13 cellular contexts compared by ENCODE assay signal in the genomic region with DNA sequence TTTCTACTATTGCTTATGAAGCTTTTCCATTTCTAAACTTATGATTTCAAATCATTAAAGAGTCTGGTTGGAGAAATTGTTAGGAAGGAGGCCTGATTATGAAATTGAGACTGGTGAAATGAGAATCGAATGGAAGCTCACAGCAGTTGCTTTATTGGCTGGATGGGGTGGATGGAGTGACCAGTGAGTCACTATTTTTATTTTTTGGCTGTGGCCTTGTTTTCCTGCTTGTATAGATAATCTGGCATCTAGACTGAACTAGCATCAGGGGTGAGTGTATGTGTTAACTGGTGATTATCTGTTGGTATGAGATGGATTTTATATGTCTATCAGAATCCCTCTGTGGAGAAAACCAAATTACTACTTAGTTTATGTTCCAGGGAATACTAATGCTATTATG. TPM values are rescaled to one million over a fixed set of nuclear protein-coding genes. Genes with fewer than 3 reads are reported as not detected.
DNase-seq lines count a peak whose midpoint lies in the region; ATAC-seq and TF ChIP-seq lines count a peak whose summit lies in the region.
"Had no signal": no experiment of that assay in that cellular context is flagged by ENCODE, and none has a peak within 500 bp of the region (broad histone marks: within the 10 kb centered on the region; RNA-seq: fewer than 3 reads in every experiment).

No MANE protein-coding gene starts in this region.

- H3K27ac ChIP-seq in left ventricle myocardium inferior (replicated peaks) (peak overlapping the region; percentile 68), spleen (peak overlapping the region in 5 of 8 donors; percentile 1 to 58 (median 37))

- H3K36me3 Mint-ChIP-seq in brain = peaks cover 32% of the 10 kb centered on the region

- peak overlapping the region in 1 of 5 experiments; percentile 4 for H3K4me3 Mint-ChIP-seq in brain
- H3K4me3 Mint-ChIP-seq: activated T-cell treated with anti-CD3 and anti-CD28 coated beads, Interleukin-2, amount 50 U/mL, for 4 hours had no signal

- no peaks in the 10 kb centered on the region for H3K27me3 Mint-ChIP-seq in brain

- no peaks in the 10 kb centered on the region for H3K9me3 ChIP-seq in left ventricle myocardium inferior (replicated peaks)
- H3K9me3 ChIP-seq in spleen = no peaks in the 10 kb centered on the region

- ATAC-seq in GM21526 (IDR thresholded peaks at IDR 0.05; ENCODE audit: low FRiP score, unreplicated experiment) = no peak
- ATAC-seq: activated T-cell treated with anti-CD3 and anti-CD28 coated beads, Interleukin-2, amount 50 U/mL, for 4 hours had no signal

- H3K4me1 Mint-ChIP-seq in brain = peaks cover 15% of the 10 kb centered on the region

- H3K9me3 Mint-ChIP-seq in brain = peaks cover 0 to 2% (median 0%) of the 10 kb centered on the region in 5 experiments
- H3K9me3 Mint-ChIP-seq: activated T-cell treated with anti-CD3 and anti-CD28 coated beads, Interleukin-2, amount 50 U/mL, for 4 hours had no signal

- WGBS in spleen, 5 donors = 46 to 83% (median 56%) methylated on average over 1 of the region's 1 CpG

- no peak for TF ChIP-seq CTCF in brain (conservative IDR thresholded peaks at IDR 0.05)
- no peak for TF ChIP-seq CTCF in left ventricle myocardium inferior (IDR thresholded peaks at IDR 0.05; ENCODE audit: borderline replicate concordance)
- no peak for TF ChIP-seq CTCF in spleen (IDR thresholded peaks at IDR 0.05 in 8 of 11, conservative IDR thresholded peaks at IDR 0.05 in 3 of 11)

- H3K4me3 ChIP-seq in left ventricle myocardium inferior (peak overlapping the region; percentile 11), spleen (no peak overlapping the region)

- intact Hi-C loops in left ventricle myocardium inferior (cut with micrococcal nuclease) = no loop called here
- intact Hi-C loops in spleen (cut with DNase I; ENCODE audit: low total_unique reads) = no loop called here

- peaks cover 23% of the 10 kb centered on the region for H3K4me1 ChIP-seq in left ventricle myocardium inferior
- H3K4me1 ChIP-seq in spleen = peaks cover 4 to 47% (median 16%) of the 10 kb centered on the region in 6 donors

- TF ChIP-seq POLR2A in spleen (IDR thresholded peaks at IDR 0.05) = no peak

- H3K36me3 ChIP-seq in left ventricle myocardium inferior (no peaks in the 10 kb centered on the region), spleen (peaks cover 0 to 39% (median 5%) of the 10 kb centered on the region in 6 donors)

- DNase-seq in GM03348 (ENCODE audit: low spot score) = peak; percentile 69
- DNase-seq in left ventricle myocardium inferior = no peak
- DNase-seq in spleen = no peak
- no peak for DNase-seq in NK-92 (lab: John Stamatoyannopoulos, UW; ENCODE audit: unreplicated experiment)
- DNase-seq in T-helper 1 cell = no peak
- no peak for DNase-seq in Kasumi-1 (lab: John Stamatoyannopoulos, UW)
- DNase-seq: activated T-cell treated with anti-CD3 and anti-CD28 coated beads, Interleukin-2, amount 50 U/mL, for 4 hours; COR-L47; midbrain; MM.1S; SHP77 had no signal

- peak overlapping the region; percentile 23 to 69 (median 54) for H3K27ac Mint-ChIP-seq in brain

- H3K27me3 ChIP-seq in left ventricle myocardium inferior (ENCODE audit: low read depth) = no peaks in the 10 kb centered on the region
- H3K27me3 ChIP-seq in spleen (replicated peaks in 1 of 7) = no peaks in the 10 kb centered on the region

RNA-seq across cellular contexts. Expression of a gene that starts 36.2 kb away (rescaled TPM):
- polyA plus RNA-seq in brain (ENCODE audit: insufficient read depth, low read depth, low replicate concordance) = 12.3 TPM
- total RNA-seq in left ventricle myocardium inferior = 11.4 TPM
- total RNA-seq in spleen = 10 to 100 TPM; 35.0 to 80.8 (median 58.8) TPM
- polyA plus RNA-seq in spleen = 10 to 100 TPM; 13.8 to 15.7 (median 14.8) TPM
